ENCODE assay signal across 19 cellular contexts in the genomic region with DNA sequence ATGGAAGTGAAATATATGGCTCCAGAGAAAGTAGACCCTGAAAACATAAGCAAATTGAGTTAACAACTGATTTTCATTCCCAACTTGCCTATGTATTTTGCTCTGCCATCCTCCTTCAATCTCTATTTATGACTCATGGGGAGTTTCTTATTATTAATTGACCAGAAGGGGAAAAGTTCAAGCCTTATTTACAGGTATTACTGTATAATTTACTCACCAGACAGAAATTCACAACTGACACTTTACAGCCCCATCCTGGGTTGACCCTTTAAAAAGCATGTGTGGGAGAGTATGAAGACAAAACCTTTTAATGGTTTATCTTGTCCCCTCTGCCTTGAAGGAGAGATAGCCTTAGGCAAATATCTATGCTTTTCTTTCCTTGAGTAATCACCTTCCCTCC. TPM values are rescaled to one million over a fixed set of nuclear protein-coding genes. Genes with fewer than 3 reads are reported as not detected.
"Had no signal": no experiment of that assay in that cellular context is flagged by ENCODE, and none has a peak within 500 bp of the region (broad histone marks: within the 10 kb centered on the region; RNA-seq: fewer than 3 reads in every experiment).

No MANE protein-coding gene starts in this region.

- H3K4me3 ChIP-seq: body of pancreas, left lung, psoas muscle, sigmoid colon, transverse colon had no signal

- H3K4me1 ChIP-seq: body of pancreas, left lung, psoas muscle, sigmoid colon had no signal

- H3K27me3 ChIP-seq: body of pancreas, left lung, sigmoid colon, transverse colon had no signal

- H3K27ac ChIP-seq: body of pancreas, left lung, psoas muscle, sigmoid colon, transverse colon had no signal

- H3K9me3 ChIP-seq: body of pancreas, left lung, psoas muscle, sigmoid colon, transverse colon had no signal

- H3K36me3 ChIP-seq: left lung, sigmoid colon, transverse colon had no signal

- DNase-seq: activated CD4-positive, alpha-beta T cell treated with anti-CD3 and anti-CD28 coated beads, Interleukin-2, amount 50 U/mL, for 4 hours; activated effector memory CD4-positive, alpha-beta T cell treated with Interleukin-2 at 50 U/mL for 16 hours; activated T-cell treated with anti-CD3 and anti-CD28 coated beads, Interleukin-2, amount 50 U/mL, for 1 hour; amniotic stem cell; body of pancreas; effector memory CD8-positive, alpha-beta T cell; immature natural killer cell; left lung; psoas muscle; sigmoid colon; stimulated activated CD4-positive, alpha-beta T cell treated with anti-CD3 and anti-CD28 coated beads, Interleukin-12 subunit alpha, Interleukin-12 subunit beta, amount 100 ng/mL, for 4 hours; stimulated activated naive CD4-positive, alpha-beta T cell; substantia nigra; T-helper 2 cell; transverse colon had no signal

- ATAC-seq: activated CD4-positive, CD25-positive, alpha-beta regulatory T cell treated with anti-CD3 and anti-CD28 coated beads, Interleukin-2, amount 50 U/mL, for 24 hours; activated naive CD4-positive, alpha-beta T cell treated with anti-CD3 and anti-CD28 coated beads, Interleukin-2, amount 50 U/mL, for 72 hours; body of pancreas; effector memory CD8-positive, alpha-beta T cell; left lung; psoas muscle had no signal

RNA-seq across cellular contexts. Expression of a gene that starts 54.5 kb away (rescaled TPM):
- total RNA-seq: activated naive CD4-positive, alpha-beta T cell treated with anti-CD3 and anti-CD28 coated beads, Interleukin-2, amount 50 U/mL, for 72 hours; body of pancreas; glomerular endothelial cell; sigmoid colon; transverse colon had no signal
- polyA plus RNA-seq: esophagus, immature natural killer cell had no signal
